ENCODE assay signal across 2 cellular contexts in the genomic region with DNA sequence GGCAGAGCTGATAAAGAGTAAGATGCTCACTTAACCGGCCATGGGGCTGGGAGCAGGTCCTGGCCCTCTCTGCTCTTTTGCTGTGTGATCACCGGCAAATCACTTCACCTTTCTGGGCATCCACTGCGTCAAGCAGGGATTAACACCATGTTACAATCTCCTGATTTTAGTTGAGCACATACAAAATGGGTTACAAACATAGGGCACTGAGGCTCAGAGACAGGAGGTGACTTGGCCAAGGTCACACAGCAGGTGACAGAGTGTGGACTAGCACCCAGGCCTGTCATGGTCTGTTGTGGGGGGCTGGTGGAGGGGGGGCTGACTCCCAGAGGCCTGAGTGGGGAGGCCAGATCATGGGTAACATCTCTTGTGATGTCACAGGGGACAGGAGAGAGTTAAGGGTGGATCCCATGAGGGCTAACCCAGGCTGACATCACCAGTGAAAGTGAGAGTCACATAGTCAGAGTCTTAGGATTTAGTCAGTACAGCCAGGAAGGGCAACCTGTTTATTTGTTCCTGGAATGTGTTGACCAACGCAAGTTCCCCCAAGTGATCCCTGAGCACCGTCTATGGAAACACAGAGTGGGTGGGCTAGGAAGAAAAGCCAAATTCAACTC.
TF ChIP-seq lines count a peak whose summit lies in the region.

No MANE protein-coding gene starts in this region.

TF ChIP-seq in HEK293, 187 proteins besides CTCF, POLR2A, EP300 and RAD21:
- TF ChIP-seq KLF7 (tag by site-specific recombination; IDR thresholded peaks at IDR 0.05; ENCODE audit: borderline replicate concordance) = no peak
- 0 out of 2 replicates have a peak, but pooled peaks have one; percentile 56 for TF ChIP-seq ZNF768 (tag by site-specific recombination; IDR thresholded peaks at IDR 0.05)
- peak; percentile 57; the same call in 1 of the 2 replicates for TF ChIP-seq ZNF664 (tag by site-specific recombination; IDR thresholded peaks at IDR 0.05)

TF ChIP-seq in H1, 55 proteins besides CTCF, POLR2A, EP300 and RAD21:
- TF ChIP-seq, protein P1, sequence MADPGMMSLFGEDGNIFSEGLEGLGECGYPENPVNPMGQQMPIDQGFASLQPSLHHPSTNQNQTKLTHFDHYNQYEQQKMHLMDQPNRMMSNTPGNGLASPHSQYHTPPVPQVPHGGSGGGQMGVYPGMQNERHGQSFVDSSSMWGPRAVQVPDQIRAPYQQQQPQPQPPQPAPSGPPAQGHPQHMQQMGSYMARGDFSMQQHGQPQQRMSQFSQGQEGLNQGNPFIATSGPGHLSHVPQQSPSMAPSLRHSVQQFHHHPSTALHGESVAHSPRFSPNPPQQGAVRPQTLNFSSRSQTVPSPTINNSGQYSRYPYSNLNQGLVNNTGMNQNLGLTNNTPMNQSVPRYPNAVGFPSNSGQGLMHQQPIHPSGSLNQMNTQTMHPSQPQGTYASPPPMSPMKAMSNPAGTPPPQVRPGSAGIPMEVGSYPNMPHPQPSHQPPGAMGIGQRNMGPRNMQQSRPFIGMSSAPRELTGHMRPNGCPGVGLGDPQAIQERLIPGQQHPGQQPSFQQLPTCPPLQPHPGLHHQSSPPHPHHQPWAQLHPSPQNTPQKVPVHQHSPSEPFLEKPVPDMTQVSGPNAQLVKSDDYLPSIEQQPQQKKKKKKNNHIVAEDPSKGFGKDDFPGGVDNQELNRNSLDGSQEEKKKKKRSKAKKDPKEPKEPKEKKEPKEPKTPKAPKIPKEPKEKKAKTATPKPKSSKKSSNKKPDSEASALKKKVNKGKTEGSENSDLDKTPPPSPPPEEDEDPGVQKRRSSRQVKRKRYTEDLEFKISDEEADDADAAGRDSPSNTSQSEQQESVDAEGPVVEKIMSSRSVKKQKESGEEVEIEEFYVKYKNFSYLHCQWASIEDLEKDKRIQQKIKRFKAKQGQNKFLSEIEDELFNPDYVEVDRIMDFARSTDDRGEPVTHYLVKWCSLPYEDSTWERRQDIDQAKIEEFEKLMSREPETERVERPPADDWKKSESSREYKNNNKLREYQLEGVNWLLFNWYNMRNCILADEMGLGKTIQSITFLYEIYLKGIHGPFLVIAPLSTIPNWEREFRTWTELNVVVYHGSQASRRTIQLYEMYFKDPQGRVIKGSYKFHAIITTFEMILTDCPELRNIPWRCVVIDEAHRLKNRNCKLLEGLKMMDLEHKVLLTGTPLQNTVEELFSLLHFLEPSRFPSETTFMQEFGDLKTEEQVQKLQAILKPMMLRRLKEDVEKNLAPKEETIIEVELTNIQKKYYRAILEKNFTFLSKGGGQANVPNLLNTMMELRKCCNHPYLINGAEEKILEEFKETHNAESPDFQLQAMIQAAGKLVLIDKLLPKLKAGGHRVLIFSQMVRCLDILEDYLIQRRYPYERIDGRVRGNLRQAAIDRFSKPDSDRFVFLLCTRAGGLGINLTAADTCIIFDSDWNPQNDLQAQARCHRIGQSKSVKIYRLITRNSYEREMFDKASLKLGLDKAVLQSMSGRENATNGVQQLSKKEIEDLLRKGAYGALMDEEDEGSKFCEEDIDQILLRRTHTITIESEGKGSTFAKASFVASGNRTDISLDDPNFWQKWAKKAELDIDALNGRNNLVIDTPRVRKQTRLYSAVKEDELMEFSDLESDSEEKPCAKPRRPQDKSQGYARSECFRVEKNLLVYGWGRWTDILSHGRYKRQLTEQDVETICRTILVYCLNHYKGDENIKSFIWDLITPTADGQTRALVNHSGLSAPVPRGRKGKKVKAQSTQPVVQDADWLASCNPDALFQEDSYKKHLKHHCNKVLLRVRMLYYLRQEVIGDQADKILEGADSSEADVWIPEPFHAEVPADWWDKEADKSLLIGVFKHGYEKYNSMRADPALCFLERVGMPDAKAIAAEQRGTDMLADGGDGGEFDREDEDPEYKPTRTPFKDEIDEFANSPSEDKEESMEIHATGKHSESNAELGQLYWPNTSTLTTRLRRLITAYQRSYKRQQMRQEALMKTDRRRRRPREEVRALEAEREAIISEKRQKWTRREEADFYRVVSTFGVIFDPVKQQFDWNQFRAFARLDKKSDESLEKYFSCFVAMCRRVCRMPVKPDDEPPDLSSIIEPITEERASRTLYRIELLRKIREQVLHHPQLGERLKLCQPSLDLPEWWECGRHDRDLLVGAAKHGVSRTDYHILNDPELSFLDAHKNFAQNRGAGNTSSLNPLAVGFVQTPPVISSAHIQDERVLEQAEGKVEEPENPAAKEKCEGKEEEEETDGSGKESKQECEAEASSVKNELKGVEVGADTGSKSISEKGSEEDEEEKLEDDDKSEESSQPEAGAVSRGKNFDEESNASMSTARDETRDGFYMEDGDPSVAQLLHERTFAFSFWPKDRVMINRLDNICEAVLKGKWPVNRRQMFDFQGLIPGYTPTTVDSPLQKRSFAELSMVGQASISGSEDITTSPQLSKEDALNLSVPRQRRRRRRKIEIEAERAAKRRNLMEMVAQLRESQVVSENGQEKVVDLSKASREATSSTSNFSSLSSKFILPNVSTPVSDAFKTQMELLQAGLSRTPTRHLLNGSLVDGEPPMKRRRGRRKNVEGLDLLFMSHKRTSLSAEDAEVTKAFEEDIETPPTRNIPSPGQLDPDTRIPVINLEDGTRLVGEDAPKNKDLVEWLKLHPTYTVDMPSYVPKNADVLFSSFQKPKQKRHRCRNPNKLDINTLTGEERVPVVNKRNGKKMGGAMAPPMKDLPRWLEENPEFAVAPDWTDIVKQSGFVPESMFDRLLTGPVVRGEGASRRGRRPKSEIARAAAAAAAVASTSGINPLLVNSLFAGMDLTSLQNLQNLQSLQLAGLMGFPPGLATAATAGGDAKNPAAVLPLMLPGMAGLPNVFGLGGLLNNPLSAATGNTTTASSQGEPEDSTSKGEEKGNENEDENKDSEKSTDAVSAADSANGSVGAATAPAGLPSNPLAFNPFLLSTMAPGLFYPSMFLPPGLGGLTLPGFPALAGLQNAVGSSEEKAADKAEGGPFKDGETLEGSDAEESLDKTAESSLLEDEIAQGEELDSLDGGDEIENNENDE (IDR thresholded peaks at IDR 0.05; ENCODE audit: insufficient replicate concordance, low read length) = no peak
- TF ChIP-seq KDM5A (IDR thresholded peaks at IDR 0.05; ENCODE audit: low read length) = no peak
- TF ChIP-seq SUZ12 (IDR thresholded peaks at IDR 0.05; ENCODE audit: low read length) = no peak
- no peak for TF ChIP-seq SIRT6 (IDR thresholded peaks at IDR 0.05; ENCODE audit: low read length)
- TF ChIP-seq NRF1 (IDR thresholded peaks at IDR 0.05; ENCODE audit: low read depth, low read length) = no peak
- TF ChIP-seq EZH2 (IDR thresholded peaks at IDR 0.05; ENCODE audit: low read depth, low read length, severe bottlenecking) = no peak
- TF ChIP-seq EGR1 (IDR thresholded peaks at IDR 0.05; ENCODE audit: borderline replicate concordance, low read depth, low read length) = no peak
- no peak for TF ChIP-seq MAFK (IDR thresholded peaks at IDR 0.05; ENCODE audit: low read depth, low read length)
- TF ChIP-seq JUN (IDR thresholded peaks at IDR 0.05; ENCODE audit: low read depth, low read length) = no peak
- TF ChIP-seq HDAC6 (IDR thresholded peaks at IDR 0.05; ENCODE audit: low read depth, low read length) = no peak
- TF ChIP-seq CHD2 (IDR thresholded peaks at IDR 0.05; ENCODE audit: low read length) = no peak
- no peak for TF ChIP-seq SP1 (IDR thresholded peaks at IDR 0.05; ENCODE audit: low read depth, low read length)
- TF ChIP-seq SIX5 (IDR thresholded peaks at IDR 0.05; ENCODE audit: low read depth, low read length) = no peak
- TF ChIP-seq RFX5 (IDR thresholded peaks at IDR 0.05; ENCODE audit: borderline replicate concordance, low read depth, low read length) = no peak
TF ChIP-seq in H1: peak in this region for 0.
